29 cellular contexts compared by ENCODE assay signal in genomic region chr14:94031161-94031875, GRCh38. TPM values are rescaled to one million over a fixed set of nuclear protein-coding genes. Genes with fewer than 3 reads are reported as not detected.
DNase-seq lines count a peak whose midpoint lies in the region; ATAC-seq and TF ChIP-seq lines count a peak whose summit lies in the region.
"Had no signal": no experiment of that assay in that cellular context is flagged by ENCODE, and none has a peak within 500 bp of the region (broad histone marks: within the 10 kb centered on the region; RNA-seq: fewer than 3 reads in every experiment).

No MANE protein-coding gene starts in this region.

- no peak overlapping the region for H3K4me3 Mint-ChIP-seq in natural killer cell
- H3K4me3 Mint-ChIP-seq: CD14-positive monocyte; CD4-positive, alpha-beta memory T cell; CD8-positive, alpha-beta memory T cell had no signal

- POLR2A ChIA-PET in PC-3 (lab: Charles Lee; ENCODE audit: unreplicated experiment), result no interaction called here

- no CpG with 5 or more reads among the region's 8 CpGs for WGBS in trophoblast cell (ENCODE audit: extremely low coverage, insufficient coverage, insufficient read length)

- H3K27me3 ChIP-seq in PC-3 (ENCODE audit: low read length), result no peaks in the 10 kb centered on the region
- H3K27me3 ChIP-seq in trophoblast cell (ENCODE audit: insufficient read depth, low read length), result no peaks in the 10 kb centered on the region
- H3K27me3 ChIP-seq: BE2C, BLaER1 had no signal

- peak overlapping the region; percentile 44; the same call in 1 of the 2 replicates for H3K4me2 ChIP-seq in PC-3 (ENCODE audit: low read length)
- no peak overlapping the region for H3K4me2 ChIP-seq in trophoblast cell (ENCODE audit: low read length)
- H3K4me2 ChIP-seq: BLaER1 had no signal

- H3K27ac ChIP-seq in PC-3 (ENCODE audit: low read length), result peak overlapping the region; percentile 38; the same call in 1 of the 2 replicates
- no peak overlapping the region for H3K27ac ChIP-seq in trophoblast cell (ENCODE audit: low read depth, low read length)
- H3K27ac ChIP-seq: BLaER1 had no signal

- no peak overlapping the region for H4K91ac ChIP-seq in trophoblast cell (ENCODE audit: low read depth, low read length)

- no peak overlapping the region for H4K8ac ChIP-seq in trophoblast cell (ENCODE audit: low read depth, low read length)

- no peaks in the 10 kb centered on the region for H3K9me2 ChIP-seq in PC-3 (replicated peaks; ENCODE audit: low read length)

- TF ChIP-seq CTCF in PC-3 (conservative IDR thresholded peaks at IDR 0.05; ENCODE audit: low read depth, low read length) (no peak), natural killer cell (IDR thresholded peaks at IDR 0.05) (no peak)

- H2AFZ ChIP-seq in PC-3 (ENCODE audit: low read length) (no peak overlapping the region), trophoblast cell (ENCODE audit: insufficient read depth, low read length, poor library complexity) (no peak overlapping the region)

- intact Hi-C loops in PC-3 (cut with micrococcal nuclease), result no loop called here
- intact Hi-C loops in natural killer cell (cut with micrococcal nuclease), result no loop called here

- H3K27me3 Mint-ChIP-seq in natural killer cell (ENCODE audit: low read depth in 2 of 2), result peaks cover 0 to 8% of the 10 kb centered on the region in 2 donors
- H3K27me3 Mint-ChIP-seq: CD4-positive, alpha-beta memory T cell; CD4-positive, CD25-positive, alpha-beta regulatory T cell; CD8-positive, alpha-beta memory T cell had no signal

- no peaks in the 10 kb centered on the region for H3K9me3 ChIP-seq in PC-3 (ENCODE audit: low read length)
- H3K9me3 ChIP-seq in trophoblast cell (ENCODE audit: insufficient read depth, low read depth, low read length), result no peaks in the 10 kb centered on the region
- H3K9me3 ChIP-seq: BE2C had no signal

- BruUV-seq in PC-3 (replicated peaks; lab: Mats Ljungman, UMichigan), result no TSS peak

- H3K4me3 ChIP-seq in PC-3 (ENCODE audit: low read length), result no peak overlapping the region
- no peak overlapping the region for H3K4me3 ChIP-seq in trophoblast cell (ENCODE audit: low read depth, low read length)
- H3K4me3 ChIP-seq: BLaER1, GM12878 had no signal

- no peak overlapping the region for H2AK5ac ChIP-seq in trophoblast cell (ENCODE audit: low read length)

- no peak overlapping the region for H3K4ac ChIP-seq in trophoblast cell (ENCODE audit: low read depth, low read length)

- no peak overlapping the region for H3K23ac ChIP-seq in trophoblast cell (ENCODE audit: low read length)

- no peak overlapping the region for H2BK120ac ChIP-seq in trophoblast cell (ENCODE audit: insufficient read depth, low read length, poor library complexity)

- no peaks in the 10 kb centered on the region for H3K36me3 ChIP-seq in PC-3 (ENCODE audit: low read depth, low read length)
- no peaks in the 10 kb centered on the region for H3K36me3 ChIP-seq in trophoblast cell (ENCODE audit: control insufficient read depth in 1 of 2, insufficient read depth in 2 of 2, low read length in 2 of 2)
- H3K36me3 ChIP-seq: BE2C had no signal

- no peaks in the 10 kb centered on the region for H4K20me1 ChIP-seq in PC-3 (ENCODE audit: low read length)
- H4K20me1 ChIP-seq: BLaER1 had no signal

- ATAC-seq in PC-3 (no peak), natural killer cell (no peak), HG03432 (IDR thresholded peaks at IDR 0.05; ENCODE audit: unreplicated experiment) (no peak)
- ATAC-seq: GM12878 had no signal

- H3K4me1 ChIP-seq in PC-3 (ENCODE audit: insufficient read depth, low read length), result peaks cover 45% of the 10 kb centered on the region
- H3K4me1 ChIP-seq in trophoblast cell (ENCODE audit: control insufficient read depth in 1 of 2, insufficient read depth in 2 of 2, low read length in 2 of 2), result peaks cover 0 to 7% of the 10 kb centered on the region in 2 experiments
- H3K4me1 ChIP-seq: BE2C had no signal

- peaks cover 0 to 4% of the 10 kb centered on the region in 2 donors for H3K4me1 Mint-ChIP-seq in natural killer cell

- peaks cover 4% of the 10 kb centered on the region for H3F3A ChIP-seq in PC-3 (ENCODE audit: low read length, unreplicated experiment)

- CTCF ChIA-PET in PC-3 (lab: Charles Lee), result no interaction called here

- no peaks in the 10 kb centered on the region for H3K36me3 Mint-ChIP-seq in natural killer cell
- H3K36me3 Mint-ChIP-seq: CD14-positive monocyte; CD4-positive, alpha-beta memory T cell; CD4-positive, CD25-positive, alpha-beta regulatory T cell; CD8-positive, alpha-beta memory T cell had no signal

- no peaks in the 10 kb centered on the region for H3K9me3 Mint-ChIP-seq in natural killer cell
- H3K9me3 Mint-ChIP-seq: CD4-positive, alpha-beta memory T cell; CD4-positive, CD25-positive, alpha-beta regulatory T cell; CD8-positive, alpha-beta memory T cell had no signal

- H3K14ac ChIP-seq in trophoblast cell (ENCODE audit: low read length), result no peak overlapping the region

- no peak overlapping the region for H4K12ac ChIP-seq in trophoblast cell (ENCODE audit: low read depth, low read length)

- no peak overlapping the region for H3K27ac Mint-ChIP-seq in natural killer cell
- H3K27ac Mint-ChIP-seq: CD14-positive monocyte; CD4-positive, CD25-positive, alpha-beta regulatory T cell; CD8-positive, alpha-beta memory T cell had no signal

- no peak overlapping the region for H2BK12ac ChIP-seq in trophoblast cell (ENCODE audit: low read length)

- H2BK5ac ChIP-seq in trophoblast cell (ENCODE audit: low read depth, low read length, poor library complexity), result no peak overlapping the region

- H3K9ac ChIP-seq in PC-3 (ENCODE audit: low read length), result no peak overlapping the region
- H3K9ac ChIP-seq in trophoblast cell (ENCODE audit: low read length), result no peak overlapping the region
- H3K9ac ChIP-seq: BLaER1 had no signal

- peaks cover under 1% of the 10 kb centered on the region for H3K79me1 ChIP-seq in trophoblast cell (ENCODE audit: low read length)

- DNase-seq in Ammon's horn (ENCODE audit: low spot score), result peak; percentile 60
- DNase-seq in PC-3, result no peak
- peak; percentile 80 to 87 for DNase-seq in trophoblast cell
- no peak for DNase-seq in AG20443 (ENCODE audit: low spot score)
- DNase-seq in natural killer cell, result no peak
- DNase-seq: 8988T; ACHN; AML-193; BE2C; C1 segment of cervical spinal cord; CD4-positive, alpha-beta memory T cell; CD4-positive, CD25-positive, alpha-beta regulatory T cell; CD8-positive, alpha-beta memory T cell; COR-L47; DMS 273 treated with DMSO at 0.1 percent for 48 hours; DMS153; DMS53; DMS79; DND-41; EL; GDM1 had no signal

- H3K79me2 ChIP-seq in PC-3 (ENCODE audit: low read length), result peaks cover 19% of the 10 kb centered on the region; the same call in 1 of the 2 replicates
- H3K79me2 ChIP-seq in trophoblast cell (ENCODE audit: control insufficient read depth, insufficient read depth, low read length, poor library complexity), result no peaks in the 10 kb centered on the region

- H3K18ac ChIP-seq in trophoblast cell (ENCODE audit: low read length), result no peak overlapping the region

RNA-seq across cellular contexts. Expression of gene OTUB2, which starts 5.2 kb away (rescaled TPM):
- total RNA-seq in PC-3 (2014; rRNA removed) (7.7 and 9.0 TPM in 2 replicates), natural killer cell (under 1 TPM in 2 of 3 donors, not detected in 1; 0.09 to 0.13 TPM)
- polyA plus RNA-seq in trophoblast cell (2013), result 29.6 and 30.4 TPM in 2 replicates

RNA-seq across cellular contexts. Expression of gene CCDC197, which starts 34.2 kb away (rescaled TPM):
- not detected in 2 replicates for total RNA-seq in PC-3 (2014; rRNA removed)
- 0.03 TPM in 1 of 2 replicates, not detected in the other for polyA plus RNA-seq in trophoblast cell (2013)
- not detected for total RNA-seq in natural killer cell
- total RNA-seq: A673; CD4-positive, alpha-beta memory T cell; CD4-positive, CD25-positive, alpha-beta regulatory T cell; CD8-positive, alpha-beta memory T cell; Daoy; G401; GM12878 had no signal
- polyA plus RNA-seq: AG04450; CD14-positive monocyte; CD4-positive, alpha-beta memory T cell; CD4-positive, CD25-positive, alpha-beta regulatory T cell; CD8-positive, alpha-beta memory T cell had no signal

RNA-seq across cellular contexts. Expression of gene DDX24, which starts 49.7 kb away (rescaled TPM):
- total RNA-seq in PC-3 (2014; rRNA removed) (120 and 126 TPM in 2 replicates), natural killer cell (100 to 1,000 TPM; 250 to 357 (median 296) TPM)
- polyA plus RNA-seq in trophoblast cell (2013), result 108 and 113 TPM in 2 replicates

RNA-seq across cellular contexts. Expression of gene IFI27L1, which starts 49.8 kb away (rescaled TPM):
- total RNA-seq in PC-3 (2014; rRNA removed), result 7.8 and 16.9 TPM in 2 replicates
- polyA plus RNA-seq in trophoblast cell (2013), result 18.5 and 19.5 TPM in 2 replicates
- total RNA-seq in natural killer cell, result 10 to 100 TPM; 10.1 to 15.1 (median 12.1) TPM

RNA-seq across cellular contexts. Expression of gene ASB2, which starts 54.9 kb away (rescaled TPM):
- total RNA-seq in PC-3 (2014; rRNA removed) (0.12 and 0.22 TPM in 2 replicates), natural killer cell (1 to 10 TPM; 3.7 to 7.2 (median 4.8) TPM)
- 0.83 and 1.3 TPM in 2 replicates for polyA plus RNA-seq in trophoblast cell (2013)
- total RNA-seq: A673 had no signal

Comparison
In these comparisons a context has a peak if more than half of its experiments do, and no peak if none do; other contexts are left out.
1. DNase-seq: peak in Ammon's horn (single experiment) and trophoblast cell (2 of 2); none in PC-3 (single experiment), AG20443 (single experiment) and natural killer cell (single experiment).